In genomic region chr20:47540443-47541354, GRCh38 we compare ENCODE assay signal across 10 cellular contexts. TPM values are rescaled to one million over a fixed set of nuclear protein-coding genes. Genes with fewer than 3 reads are reported as not detected.
DNase-seq lines count a peak whose midpoint lies in the region; ATAC-seq and TF ChIP-seq lines count a peak whose summit lies in the region.
"Had no signal": no experiment of that assay in that cellular context is flagged by ENCODE, and none has a peak within 500 bp of the region (broad histone marks: within the 10 kb centered on the region; RNA-seq: fewer than 3 reads in every experiment).

No MANE protein-coding gene starts in this region.

- CTCF ChIA-PET in activated CD4-positive, alpha-beta T cell treated with anti-CD3 and anti-CD28 coated beads, Interleukin-2, amount 10 ng/mL, durations not matched to agents 7 days and 5 days (lab: Charles Lee) = interaction anchor here (0.5 to 1.7 kb wide), 4 partner anchors 15 to 39 kb away, joined by 3 to 7 read pairs (median 3); partner anchors contain the start of gene NCOA3

- H3K4me1 Mint-ChIP-seq in activated CD4-positive, alpha-beta T cell treated with anti-CD3 and anti-CD28 coated beads, Interleukin-2, amount 10 ng/mL, durations not matched to agents 7 days and 5 days = peaks cover 54% of the 10 kb centered on the region
- H3K4me1 Mint-ChIP-seq in dendritic cell treated with granulocyte-macrophage colony-stimulating factor and Interleukin-4, amounts not matched to agents 40 ng/mL and 50 ng/mL, for 4 days (ENCODE audit: low read depth) = peaks cover 42% of the 10 kb centered on the region
- peaks cover 27% of the 10 kb centered on the region for H3K4me1 Mint-ChIP-seq in neural progenitor cell

- no peak for ATAC-seq in GM19328 (IDR thresholded peaks at IDR 0.05; ENCODE audit: unreplicated experiment)
- ATAC-seq: activated CD8-positive, alpha-beta memory T cell treated with anti-CD3 and anti-CD28 coated beads, Interleukin-2, amount 10 ng/mL, durations not matched to agents 7 days and 5 days; right cardiac atrium had no signal

- POLR2A ChIA-PET in activated CD4-positive, alpha-beta T cell treated with anti-CD3 and anti-CD28 coated beads, Interleukin-2, amount 10 ng/mL, durations not matched to agents 7 days and 5 days (lab: Charles Lee) = interaction anchor here (0.6 kb wide), 1 partner anchor 8 kb away, joined by 5 read pairs; no protein-coding TSS in a partner anchor

- H3K79me2 ChIP-seq in OCI-LY1 (ENCODE audit: insufficient read depth, low read length) (peaks cover 98% of the 10 kb centered on the region), neural progenitor cell (ENCODE audit: low read depth) (peaks cover 98% of the 10 kb centered on the region)

- no peak for TF ChIP-seq POLR2A in stomach (IDR thresholded peaks at IDR 0.05)

- peaks cover 54% of the 10 kb centered on the region; the same call in 1 of the 2 replicates for H3K36me3 ChIP-seq in OCI-LY1 (ENCODE audit: insufficient read depth, low read length)
- H3K36me3 ChIP-seq in stomach = peaks cover 0 to 4% (median under 1%) of the 10 kb centered on the region in 4 donors
- no peaks in the 10 kb centered on the region for H3K36me3 ChIP-seq in neural progenitor cell

- H3K4me2 ChIP-seq in OCI-LY1 (ENCODE audit: low read length) (no peak overlapping the region), neural progenitor cell (no peak overlapping the region)

- H3K9ac ChIP-seq in OCI-LY1 (ENCODE audit: low read length) = no peak overlapping the region
- no peak overlapping the region for H3K9ac ChIP-seq in neural progenitor cell

- peaks cover 5% of the 10 kb centered on the region; the same call in 1 of the 2 replicates for H4K20me1 ChIP-seq in OCI-LY1 (ENCODE audit: insufficient read depth, low read length)
- H4K20me1 ChIP-seq in neural progenitor cell (ENCODE audit: low read depth) = peaks cover 60% of the 10 kb centered on the region

- H3F3A ChIP-seq in OCI-LY1 (ENCODE audit: insufficient read depth, low read length) = 0 out of 2 replicates have a peak, but pooled peaks cover 5% of the 10 kb centered on the region
- peaks cover 38% of the 10 kb centered on the region for H3F3A ChIP-seq in neural progenitor cell (ENCODE audit: low read depth)

- no peaks in the 10 kb centered on the region for H3K9me3 Mint-ChIP-seq in activated CD4-positive, alpha-beta T cell treated with anti-CD3 and anti-CD28 coated beads, Interleukin-2, amount 10 ng/mL, durations not matched to agents 7 days and 5 days
- H3K9me3 Mint-ChIP-seq in dendritic cell treated with granulocyte-macrophage colony-stimulating factor and Interleukin-4, amounts not matched to agents 40 ng/mL and 50 ng/mL, for 4 days = no peaks in the 10 kb centered on the region
- peaks cover 2% of the 10 kb centered on the region for H3K9me3 Mint-ChIP-seq in neural progenitor cell

- H3K4me1 ChIP-seq in OCI-LY1 (ENCODE audit: insufficient read depth, low read length, severe bottlenecking) = peaks cover 97% of the 10 kb centered on the region
- peaks cover 13 to 64% (median 48%) of the 10 kb centered on the region in 4 donors for H3K4me1 ChIP-seq in stomach
- H3K4me1 ChIP-seq in neural progenitor cell = peaks cover 19% of the 10 kb centered on the region

- no peak for DNase-seq in activated CD4-positive, alpha-beta T cell treated with anti-CD3 and anti-CD28 coated beads, Interleukin-2, amount 10 ng/mL, durations not matched to agents 7 days and 5 days
- DNase-seq in activated CD4-positive, alpha-beta T cell treated with anti-CD3 and anti-CD28 coated beads, Interleukin-2, amount 50 U/mL, for 48 hours = no peak
- DNase-seq in stomach (no peak), activated gamma-delta T cell (lab: John Stamatoyannopoulos, UW) (no peak), neural progenitor cell (ENCODE audit: low spot score) (no peak)
- DNase-seq: activated CD8-positive, alpha-beta memory T cell treated with anti-CD3 and anti-CD28 coated beads, Interleukin-2, amount 10 ng/mL, durations not matched to agents 7 days and 5 days; right cardiac atrium had no signal

- H3K9me3 ChIP-seq in OCI-LY1 (ENCODE audit: low read length) = no peaks in the 10 kb centered on the region
- H3K9me3 ChIP-seq in stomach = no peaks in the 10 kb centered on the region
- H3K9me3 ChIP-seq in neural progenitor cell (ENCODE audit: low read depth) = no peaks in the 10 kb centered on the region

- H3K9me2 ChIP-seq in OCI-LY1 (ENCODE audit: low read depth, low read length) = no peaks in the 10 kb centered on the region

- peak overlapping the region; percentile 47 for H3K27ac Mint-ChIP-seq in activated CD4-positive, alpha-beta T cell treated with anti-CD3 and anti-CD28 coated beads, Interleukin-2, amount 10 ng/mL, durations not matched to agents 7 days and 5 days
- peak overlapping the region; percentile 23 for H3K27ac Mint-ChIP-seq in dendritic cell treated with granulocyte-macrophage colony-stimulating factor and Interleukin-4, amounts not matched to agents 40 ng/mL and 50 ng/mL, for 4 days
- H3K27ac Mint-ChIP-seq in neural progenitor cell = no peak overlapping the region
- H3K27ac Mint-ChIP-seq: activated CD8-positive, alpha-beta memory T cell treated with anti-CD3 and anti-CD28 coated beads, Interleukin-2, amount 10 ng/mL, durations not matched to agents 7 days and 5 days had no signal

- no peak for TF ChIP-seq CTCF in OCI-LY1 (IDR thresholded peaks at IDR 0.05; ENCODE audit: low read length)
- TF ChIP-seq CTCF in stomach (IDR thresholded peaks at IDR 0.05) = no peak
- TF ChIP-seq CTCF in neural progenitor cell (IDR thresholded peaks at IDR 0.05) = no peak

- H3K4me3 Mint-ChIP-seq in activated CD4-positive, alpha-beta T cell treated with anti-CD3 and anti-CD28 coated beads, Interleukin-2, amount 10 ng/mL, durations not matched to agents 7 days and 5 days = no peak overlapping the region
- no peak overlapping the region for H3K4me3 Mint-ChIP-seq in dendritic cell treated with granulocyte-macrophage colony-stimulating factor and Interleukin-4, amounts not matched to agents 40 ng/mL and 50 ng/mL, for 4 days
- no peak overlapping the region for H3K4me3 Mint-ChIP-seq in neural progenitor cell
- H3K4me3 Mint-ChIP-seq: activated CD8-positive, alpha-beta memory T cell treated with anti-CD3 and anti-CD28 coated beads, Interleukin-2, amount 10 ng/mL, durations not matched to agents 7 days and 5 days had no signal

- no peak for TF ChIP-seq EP300 in stomach (IDR thresholded peaks at IDR 0.05)

- H3K4me3 ChIP-seq in OCI-LY1 (ENCODE audit: low read depth, low read length, poor library complexity, severe bottlenecking) (no peak overlapping the region), stomach (no peak overlapping the region), neural progenitor cell (no peak overlapping the region)

- H2AFZ ChIP-seq in OCI-LY1 (ENCODE audit: low read length) (no peak overlapping the region), neural progenitor cell (replicated peaks) (no peak overlapping the region)

- H3K27ac ChIP-seq in OCI-LY1 (ENCODE audit: low read depth, low read length, poor library complexity, severe bottlenecking) = peak overlapping the region; percentile 45
- peak overlapping the region in 3 of 5 donors; percentile 17 to 27 (median 22) for H3K27ac ChIP-seq in stomach
- no peak overlapping the region for H3K27ac ChIP-seq in neural progenitor cell

- H3K27me3 ChIP-seq in OCI-LY1 (ENCODE audit: insufficient read depth, low read length) (no peaks in the 10 kb centered on the region), stomach (no peaks in the 10 kb centered on the region), neural progenitor cell (no peaks in the 10 kb centered on the region)

- H3K27me3 Mint-ChIP-seq in activated CD4-positive, alpha-beta T cell treated with anti-CD3 and anti-CD28 coated beads, Interleukin-2, amount 10 ng/mL, durations not matched to agents 7 days and 5 days = no peaks in the 10 kb centered on the region
- no peaks in the 10 kb centered on the region for H3K27me3 Mint-ChIP-seq in dendritic cell treated with granulocyte-macrophage colony-stimulating factor and Interleukin-4, amounts not matched to agents 40 ng/mL and 50 ng/mL, for 4 days
- no peaks in the 10 kb centered on the region for H3K27me3 Mint-ChIP-seq in neural progenitor cell (ENCODE audit: insufficient read depth, low read depth)
- H3K27me3 Mint-ChIP-seq: activated CD8-positive, alpha-beta memory T cell treated with anti-CD3 and anti-CD28 coated beads, Interleukin-2, amount 10 ng/mL, durations not matched to agents 7 days and 5 days had no signal

- H3K36me3 Mint-ChIP-seq in activated CD4-positive, alpha-beta T cell treated with anti-CD3 and anti-CD28 coated beads, Interleukin-2, amount 10 ng/mL, durations not matched to agents 7 days and 5 days (ENCODE audit: low read depth) = peaks cover 30% of the 10 kb centered on the region
- H3K36me3 Mint-ChIP-seq in dendritic cell treated with granulocyte-macrophage colony-stimulating factor and Interleukin-4, amounts not matched to agents 40 ng/mL and 50 ng/mL, for 4 days (ENCODE audit: low read depth) = peaks cover 21% of the 10 kb centered on the region
- peaks cover 7% of the 10 kb centered on the region for H3K36me3 Mint-ChIP-seq in neural progenitor cell

- 27 to 45% (median 39%) methylated on average over 5 of the region's 5 CpGs for WGBS in stomach, 5 donors

- intact Hi-C loops in dendritic cell treated with granulocyte-macrophage colony-stimulating factor and Interleukin-4, amounts not matched to agents 40 ng/mL and 50 ng/mL, for 4 days (cut with micrococcal nuclease) = no loop called here
- intact Hi-C loops in stomach (cut with DNase I; ENCODE audit: low total_unique reads) = no loop called here

RNA-seq across cellular contexts. Expression of gene NCOA3, which starts 39.0 kb away (rescaled TPM):
- 10 to 100 TPM; 59.1 to 70.6 TPM for total RNA-seq in activated CD4-positive, alpha-beta T cell treated with anti-CD3 and anti-CD28 coated beads, Interleukin-2, amount 10 ng/mL, durations not matched to agents 7 days and 5 days
- total RNA-seq in stomach (10 to 100 TPM in 4 of 5 donors, 1 to 10 TPM in 1; 8.7 to 60.8 (median 27.7) TPM), neural progenitor cell (ENCODE audit: low replicate concordance) (45.6 and 64.5 TPM in 2 replicates)
- 1 to 10 TPM; 4.1 to 8.2 (median 4.3) TPM for polyA plus RNA-seq in stomach
